In the genomic region with DNA sequence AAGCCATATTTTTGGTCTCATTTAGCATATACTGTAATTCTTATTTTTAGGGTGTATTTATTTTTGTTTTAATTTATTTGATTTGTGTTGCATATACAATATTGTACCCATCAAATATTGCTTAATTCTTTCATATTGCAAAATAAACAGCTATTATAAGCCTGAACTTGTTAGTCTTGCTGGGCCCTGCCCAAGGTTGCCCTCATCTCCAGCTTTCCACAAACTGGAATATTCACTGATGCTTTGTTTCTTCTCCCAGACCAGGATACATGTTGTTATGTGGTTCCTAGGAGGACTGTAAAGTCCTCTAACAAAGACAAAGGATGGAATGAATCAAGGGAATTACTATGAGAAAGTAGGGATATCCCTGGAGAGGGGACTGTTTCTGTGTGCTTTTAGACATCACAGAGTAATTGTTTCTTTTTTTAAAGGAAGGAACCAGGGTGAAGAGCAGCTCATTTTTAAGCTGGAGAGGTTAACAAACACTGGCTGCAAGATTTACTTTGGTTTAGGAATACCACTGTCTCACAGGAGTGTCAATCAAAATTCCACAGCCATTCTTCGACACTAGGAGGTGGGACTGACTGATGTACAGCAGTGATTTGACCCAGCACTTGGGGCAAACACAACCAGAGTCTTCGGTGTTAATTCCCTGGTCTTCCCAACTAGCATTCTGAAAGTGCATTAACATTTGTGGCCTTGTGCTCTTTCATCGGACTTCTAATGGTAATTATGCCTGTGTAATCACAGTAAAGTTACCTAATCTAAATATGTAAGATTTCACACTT, we compare ENCODE assay signal across 1 cellular context.
TF ChIP-seq lines count a peak whose summit lies in the region.

No MANE protein-coding gene starts in this region.

TF ChIP-seq in HepG2, 621 proteins besides CTCF, POLR2A, EP300 and RAD21:
- TF ChIP-seq SP2 (CRISPR knock-in tag; IDR thresholded peaks at IDR 0.05): peak; percentile 77
- no peak for TF ChIP-seq ARNT (IDR thresholded peaks at IDR 0.05)
- no peak for TF ChIP-seq ZNF546 (CRISPR knock-in tag; conservative IDR thresholded peaks at IDR 0.05)
- TF ChIP-seq, protein P1, sequence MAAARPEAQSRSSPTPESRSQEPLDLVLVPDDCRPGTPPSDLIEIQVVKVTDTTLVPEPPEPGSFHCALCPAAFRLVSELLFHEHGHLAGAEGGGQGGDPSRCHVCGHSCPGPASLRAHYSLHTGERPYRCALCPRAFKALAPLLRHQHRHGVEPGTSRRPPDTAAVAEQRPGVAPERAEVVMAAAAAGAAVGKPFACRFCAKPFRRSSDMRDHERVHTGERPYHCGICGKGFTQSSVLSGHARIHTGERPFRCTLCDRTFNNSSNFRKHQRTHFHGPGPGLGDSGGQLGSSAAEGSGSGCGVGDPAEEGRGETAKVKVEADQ (CRISPR knock-in tag; IDR thresholded peaks at IDR 0.05; ENCODE audit: borderline replicate concordance): no peak
- TF ChIP-seq TBP (CRISPR knock-in tag; IDR thresholded peaks at IDR 0.05): no peak
- TF ChIP-seq, protein P2, sequence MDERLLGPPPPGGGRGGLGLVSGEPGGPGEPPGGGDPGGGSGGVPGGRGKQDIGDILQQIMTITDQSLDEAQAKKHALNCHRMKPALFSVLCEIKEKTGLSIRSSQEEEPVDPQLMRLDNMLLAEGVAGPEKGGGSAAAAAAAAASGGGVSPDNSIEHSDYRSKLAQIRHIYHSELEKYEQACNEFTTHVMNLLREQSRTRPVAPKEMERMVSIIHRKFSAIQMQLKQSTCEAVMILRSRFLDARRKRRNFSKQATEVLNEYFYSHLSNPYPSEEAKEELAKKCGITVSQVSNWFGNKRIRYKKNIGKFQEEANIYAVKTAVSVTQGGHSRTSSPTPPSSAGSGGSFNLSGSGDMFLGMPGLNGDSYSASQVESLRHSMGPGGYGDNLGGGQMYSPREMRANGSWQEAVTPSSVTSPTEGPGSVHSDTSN (CRISPR knock-in tag; IDR thresholded peaks at IDR 0.05): peak; percentile 94
- TF ChIP-seq GFI1 (CRISPR knock-in tag; IDR thresholded peaks at IDR 0.05; ENCODE audit: borderline replicate concordance): peak; percentile 34; the same call in 1 of the 2 replicates
- no peak for TF ChIP-seq HNRNPLL (IDR thresholded peaks at IDR 0.05; ENCODE audit: low read depth, low read length, poor library complexity, severe bottlenecking)
- peak; percentile 80 for TF ChIP-seq NFYB (CRISPR knock-in tag; IDR thresholded peaks at IDR 0.05)
- TF ChIP-seq SOX13 (IDR thresholded peaks at IDR 0.05): no peak
- TF ChIP-seq SOX13 (CRISPR knock-in tag; conservative IDR thresholded peaks at IDR 0.05 in 1 of 2, IDR thresholded peaks at IDR 0.05 in 1 of 2): 0 out of 4 replicates have a peak, but pooled peaks of 1 of the 2 experiments have one; percentile 24
- peak; percentile 82 for TF ChIP-seq TEAD3 (CRISPR knock-in tag; optimal IDR thresholded peaks at IDR 0.05; ENCODE audit: borderline replicate concordance)
- TF ChIP-seq, protein P3, sequence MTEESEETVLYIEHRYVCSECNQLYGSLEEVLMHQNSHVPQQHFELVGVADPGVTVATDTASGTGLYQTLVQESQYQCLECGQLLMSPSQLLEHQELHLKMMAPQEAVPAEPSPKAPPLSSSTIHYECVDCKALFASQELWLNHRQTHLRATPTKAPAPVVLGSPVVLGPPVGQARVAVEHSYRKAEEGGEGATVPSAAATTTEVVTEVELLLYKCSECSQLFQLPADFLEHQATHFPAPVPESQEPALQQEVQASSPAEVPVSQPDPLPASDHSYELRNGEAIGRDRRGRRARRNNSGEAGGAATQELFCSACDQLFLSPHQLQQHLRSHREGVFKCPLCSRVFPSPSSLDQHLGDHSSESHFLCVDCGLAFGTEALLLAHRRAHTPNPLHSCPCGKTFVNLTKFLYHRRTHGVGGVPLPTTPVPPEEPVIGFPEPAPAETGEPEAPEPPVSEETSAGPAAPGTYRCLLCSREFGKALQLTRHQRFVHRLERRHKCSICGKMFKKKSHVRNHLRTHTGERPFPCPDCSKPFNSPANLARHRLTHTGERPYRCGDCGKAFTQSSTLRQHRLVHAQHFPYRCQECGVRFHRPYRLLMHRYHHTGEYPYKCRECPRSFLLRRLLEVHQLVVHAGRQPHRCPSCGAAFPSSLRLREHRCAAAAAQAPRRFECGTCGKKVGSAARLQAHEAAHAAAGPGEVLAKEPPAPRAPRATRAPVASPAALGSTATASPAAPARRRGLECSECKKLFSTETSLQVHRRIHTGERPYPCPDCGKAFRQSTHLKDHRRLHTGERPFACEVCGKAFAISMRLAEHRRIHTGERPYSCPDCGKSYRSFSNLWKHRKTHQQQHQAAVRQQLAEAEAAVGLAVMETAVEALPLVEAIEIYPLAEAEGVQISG (CRISPR knock-in tag; IDR thresholded peaks at IDR 0.05): no peak
- TF ChIP-seq ZNF431 (CRISPR knock-in tag; IDR thresholded peaks at IDR 0.05; ENCODE audit: borderline replicate concordance, low read depth): no peak
- peak; percentile 77 for TF ChIP-seq NFYC (CRISPR knock-in tag; IDR thresholded peaks at IDR 0.05)
- TF ChIP-seq ZMYM2 (CRISPR knock-in tag; IDR thresholded peaks at IDR 0.05): no peak
- TF ChIP-seq RFX3 (CRISPR knock-in tag; IDR thresholded peaks at IDR 0.05): no peak
